ENCODE assay signal across 17 cellular contexts in the genomic region with DNA sequence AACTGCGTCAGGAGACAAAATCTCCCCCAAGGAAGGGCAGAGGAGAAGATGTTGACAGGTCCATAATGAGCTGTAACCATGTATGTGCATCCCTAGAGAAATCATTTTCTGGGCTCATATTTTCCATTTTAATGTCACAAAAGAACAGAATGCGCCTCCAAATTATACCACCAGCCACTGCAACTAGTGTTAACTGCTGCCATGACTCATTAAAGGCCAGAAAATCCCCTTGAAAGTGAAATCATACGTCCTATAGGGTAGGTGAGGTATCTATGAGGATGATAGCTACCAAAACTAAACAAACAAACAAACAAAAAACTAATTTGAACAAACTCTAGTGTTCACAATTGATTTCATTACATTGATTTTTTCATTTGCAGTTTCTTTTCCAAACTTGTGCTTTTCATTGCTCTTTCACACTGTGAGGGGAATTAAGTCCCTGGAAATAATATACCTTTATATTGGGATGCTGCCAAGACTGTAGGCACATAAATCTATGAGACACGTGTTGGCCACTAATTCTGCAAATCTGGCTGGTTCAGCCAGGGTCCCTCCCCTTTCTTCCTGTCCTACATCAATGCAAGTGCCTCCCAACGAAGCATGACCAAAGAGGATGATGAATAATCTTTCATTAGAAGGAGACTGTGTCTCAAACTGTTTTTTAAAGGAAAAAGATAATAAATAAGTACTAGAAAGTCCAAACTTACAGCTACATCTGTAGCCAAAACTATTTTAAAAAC.
DNase-seq lines count a peak whose midpoint lies in the region; ATAC-seq, FAIRE-seq and TF ChIP-seq lines count a peak whose summit lies in the region.
"Had no signal": no experiment of that assay in that cellular context is flagged by ENCODE, and none has a peak within 500 bp of the region (broad histone marks: within the 10 kb centered on the region; RNA-seq: fewer than 3 reads in every experiment).

No MANE protein-coding gene starts in this region.

- H3K4me3 ChIP-seq in ACC112 (ENCODE audit: low read depth, low read length) = peak overlapping the region; percentile 59
- H3K4me3 ChIP-seq: spleen had no signal

- H3K36me3 Mint-ChIP-seq in chondrocyte (ENCODE audit: low read depth) = no peaks in the 10 kb centered on the region
- H3K36me3 Mint-ChIP-seq in activated T-cell treated with anti-CD3 and anti-CD28 coated beads, Interleukin-2, amount 50 U/mL, for 72 hours (ENCODE audit: insufficient read depth in 2 of 2) = no peaks in the 10 kb centered on the region

- TF ChIP-seq POLR2A in GM12892 (IDR thresholded peaks at IDR 0.05; ENCODE audit: low read depth, low read length) = no peak

- FAIRE-seq in GM12892 (lab: Jason Lieb, UNC) = peak; percentile 90
- FAIRE-seq: HepG2 had no signal

- peak overlapping the region; percentile 14 for H3K27ac Mint-ChIP-seq in chondrocyte (ENCODE audit: unreplicated experiment)
- H3K27ac Mint-ChIP-seq in activated T-cell treated with anti-CD3 and anti-CD28 coated beads, Interleukin-2, amount 50 U/mL, for 72 hours = no peak overlapping the region
- H3K27ac Mint-ChIP-seq: H9 had no signal

- peaks cover 15% of the 10 kb centered on the region for H3K4me1 ChIP-seq in ACC112 (ENCODE audit: control insufficient read depth, insufficient read depth, low read length, unreplicated experiment)
- H3K4me1 ChIP-seq: foreskin keratinocyte, spleen had no signal

- ATAC-seq in GM19035 (IDR thresholded peaks at IDR 0.05; ENCODE audit: unreplicated experiment) (no peak), SK-N-SH treated with all-trans-retinoic acid at 6 μM for 48 hours (no peak)
- ATAC-seq in activated T-cell treated with anti-CD3 and anti-CD28 coated beads, Interleukin-2, amount 50 U/mL, for 72 hours (replicated peaks in 1 of 2) = no peak
- ATAC-seq: foreskin keratinocyte, HepG2 had no signal

- H3K36me3 ChIP-seq in ACC112 (ENCODE audit: insufficient read depth, low read length) = no peaks in the 10 kb centered on the region
- H3K36me3 ChIP-seq: spleen had no signal

- peak overlapping the region; percentile 34; the same call in 1 of the 2 replicates for H3K27ac ChIP-seq in ACC112 (ENCODE audit: low read depth, low read length)
- H3K27ac ChIP-seq: foreskin keratinocyte, spleen had no signal

- DNase-seq in GM12892 (ENCODE audit: insufficient read length) (no peak), NCI-H1105 treated with DMSO at 0.1 percent for 48 hours (lab: John Stamatoyannopoulos, UW) (peak; percentile 18), chondrocyte (ENCODE audit: low spot score) (no peak), HCEC 1CT (no peak)
- DNase-seq in activated T-cell treated with anti-CD3 and anti-CD28 coated beads, Interleukin-2, amount 50 U/mL, for 72 hours = no peak
- DNase-seq: activated CD4-positive, alpha-beta T cell treated with anti-CD3 and anti-CD28 coated beads, Interleukin-2, amount 50 U/mL, for 48 hours; central memory CD4-positive, alpha-beta T cell; foreskin keratinocyte; H9; MV-4-11; NCI-H446 treated with DMSO at 0.1 percent for 48 hours; spleen; stimulated activated naive CD4-positive, alpha-beta T cell treated with Interleukin-2 at 50 U/mL for 16 hours had no signal

- H3K9me3 Mint-ChIP-seq in chondrocyte (ENCODE audit: low read depth) = peaks cover 21% of the 10 kb centered on the region
- H3K9me3 Mint-ChIP-seq in activated T-cell treated with anti-CD3 and anti-CD28 coated beads, Interleukin-2, amount 50 U/mL, for 72 hours = peaks cover 0 to 2% of the 10 kb centered on the region in 2 donors

- H3K27me3 ChIP-seq in ACC112 (ENCODE audit: insufficient read depth, low read length) = no peaks in the 10 kb centered on the region
- H3K27me3 ChIP-seq: foreskin keratinocyte, spleen had no signal

- TF ChIP-seq CTCF in chondrocyte (IDR thresholded peaks at IDR 0.05) = no peak

- H3K27me3 Mint-ChIP-seq in chondrocyte (ENCODE audit: low read depth) = no peaks in the 10 kb centered on the region
- H3K27me3 Mint-ChIP-seq in activated T-cell treated with anti-CD3 and anti-CD28 coated beads, Interleukin-2, amount 50 U/mL, for 72 hours (ENCODE audit: low read depth) = peaks cover 37% of the 10 kb centered on the region

- H3K4me1 Mint-ChIP-seq in chondrocyte (ENCODE audit: low read depth) = peaks cover 8% of the 10 kb centered on the region
- no peaks in the 10 kb centered on the region for H3K4me1 Mint-ChIP-seq in activated T-cell treated with anti-CD3 and anti-CD28 coated beads, Interleukin-2, amount 50 U/mL, for 72 hours (ENCODE audit: low read depth)

- no peaks in the 10 kb centered on the region for H3K79me2 ChIP-seq in ACC112 (ENCODE audit: control insufficient read depth, insufficient read depth, low read length, unreplicated experiment)

- H3K4me3 Mint-ChIP-seq in chondrocyte (ENCODE audit: unreplicated experiment) = no peak overlapping the region
- H3K4me3 Mint-ChIP-seq in activated T-cell treated with anti-CD3 and anti-CD28 coated beads, Interleukin-2, amount 50 U/mL, for 72 hours = no peak overlapping the region
- H3K4me3 Mint-ChIP-seq: H9 had no signal

- H2AFZ ChIP-seq in ACC112 (ENCODE audit: low read length, unreplicated experiment) = no peak overlapping the region

TF ChIP-seq in SK-N-SH treated with all-trans-retinoic acid at 6 μM for 48 hours, 23 proteins besides CTCF, POLR2A, EP300 and RAD21:
- no peak for TF ChIP-seq ZNF70 (CRISPR knock-in tag; IDR thresholded peaks at IDR 0.05)
- TF ChIP-seq SNAI2 (CRISPR knock-in tag; IDR thresholded peaks at IDR 0.05) = no peak
- TF ChIP-seq, protein P1, sequence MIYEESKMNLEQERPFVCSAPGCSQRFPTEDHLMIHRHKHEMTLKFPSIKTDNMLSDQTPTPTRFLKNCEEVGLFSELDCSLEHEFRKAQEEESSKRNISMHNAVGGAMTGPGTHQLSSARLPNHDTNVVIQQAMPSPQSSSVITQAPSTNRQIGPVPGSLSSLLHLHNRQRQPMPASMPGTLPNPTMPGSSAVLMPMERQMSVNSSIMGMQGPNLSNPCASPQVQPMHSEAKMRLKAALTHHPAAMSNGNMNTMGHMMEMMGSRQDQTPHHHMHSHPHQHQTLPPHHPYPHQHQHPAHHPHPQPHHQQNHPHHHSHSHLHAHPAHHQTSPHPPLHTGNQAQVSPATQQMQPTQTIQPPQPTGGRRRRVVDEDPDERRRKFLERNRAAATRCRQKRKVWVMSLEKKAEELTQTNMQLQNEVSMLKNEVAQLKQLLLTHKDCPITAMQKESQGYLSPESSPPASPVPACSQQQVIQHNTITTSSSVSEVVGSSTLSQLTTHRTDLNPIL (CRISPR knock-in tag; IDR thresholded peaks at IDR 0.05; ENCODE audit: low read depth) = no peak
- TF ChIP-seq ZFP30 (CRISPR knock-in tag; IDR thresholded peaks at IDR 0.05) = no peak
- no peak for TF ChIP-seq CSDC2 (CRISPR knock-in tag; IDR thresholded peaks at IDR 0.05)
- TF ChIP-seq OSR1 (CRISPR knock-in tag; IDR thresholded peaks at IDR 0.05) = no peak
- TF ChIP-seq ZNF565 (CRISPR knock-in tag; conservative IDR thresholded peaks at IDR 0.05; ENCODE audit: low read depth) = no peak
- no peak for TF ChIP-seq ZFP3 (CRISPR knock-in tag; IDR thresholded peaks at IDR 0.05)
